In genomic region chr5:149125386-149125891, GRCh38 we compare ENCODE assay signal across 1 cellular context.
TF ChIP-seq lines count a peak whose summit lies in the region.

No MANE protein-coding gene starts in this region.

TF ChIP-seq in HCT116, 20 proteins besides CTCF, POLR2A, EP300 and RAD21 (continued from another document):
- no peak for TF ChIP-seq ATF3 (IDR thresholded peaks at IDR 0.05)
- no peak for TF ChIP-seq CEBPB (IDR thresholded peaks at IDR 0.05; ENCODE audit: low read depth)
